ENCODE assay signal across 8 cellular contexts in genomic region chr4:90126805-90127204, GRCh38. TPM values are rescaled to one million over a fixed set of nuclear protein-coding genes. Genes with fewer than 3 reads are reported as not detected.
A peak's percentile ranks its signal among the peaks of the same experiment; 100 is the strongest.
DNase-seq lines count a peak whose midpoint lies in the region; ATAC-seq, FAIRE-seq and TF ChIP-seq lines count a peak whose summit lies in the region.

No MANE protein-coding gene starts in this region.

- CTCF ChIA-PET in activated CD4-positive, alpha-beta T cell treated with anti-CD3 and anti-CD28 coated beads for 36 hours (lab: Charles Lee), result no interaction called here

- no peak overlapping the region for H3K9ac ChIP-seq in keratinocyte (ENCODE audit: control insufficient read depth, extremely low read depth, insufficient read depth, low read length)

- no peaks in the 10 kb centered on the region for H3K79me2 ChIP-seq in keratinocyte (ENCODE audit: control insufficient read depth, insufficient read depth, low read length)

- H3K4me2 ChIP-seq in keratinocyte (ENCODE audit: control insufficient read depth, extremely low read depth, insufficient read depth, low read depth, low read length), result peak overlapping the region; percentile 90

- H3K9me3 Mint-ChIP-seq in activated CD4-positive, alpha-beta T cell treated with anti-CD3 and anti-CD28 coated beads for 36 hours (ENCODE audit: low read depth), result no peaks in the 10 kb centered on the region
- no peaks in the 10 kb centered on the region for H3K9me3 Mint-ChIP-seq in activated T-helper 2 cell treated with anti-CD3 and anti-CD28 coated beads, Interferon-gamma antibody, Interleukin-2, Interleukin-4, amounts not matched to agents 10 μg/mL and 5 μg/mL and 100 μg/mL, durations not matched to agents 14 hours and 24 hours and 36 hours

- H3K4me3 ChIP-seq in keratinocyte (ENCODE audit: control insufficient read depth in 2 of 3, extremely low read depth in 1 of 3, insufficient read depth in 2 of 3, low read depth in 1 of 3, low read length in 3 of 3), result peak overlapping the region; percentile 66 to 80 (median 75)
- peak overlapping the region; percentile 66 to 80 (median 71) for H3K4me3 ChIP-seq in stomach

- H3K9me1 ChIP-seq in keratinocyte (ENCODE audit: control insufficient read depth, extremely low read depth, insufficient read depth, low read length), result no peaks in the 10 kb centered on the region

- DNase-seq in activated CD4-positive, alpha-beta T cell treated with anti-CD3 and anti-CD28 coated beads for 36 hours, result no peak
- DNase-seq in activated CD4-positive, alpha-beta T cell treated with anti-CD3 and anti-CD28 coated beads, Interleukin-2, amount 50 U/mL, for 48 hours, result no peak
- DNase-seq in activated T-helper 2 cell treated with anti-CD3 and anti-CD28 coated beads, Interferon-gamma antibody, Interleukin-2, Interleukin-4, amounts not matched to agents 10 μg/mL and 5 μg/mL and 100 μg/mL, durations not matched to agents 14 hours and 24 hours and 36 hours (ENCODE audit: low spot score), result no peak
- DNase-seq in keratinocyte (ENCODE audit: low read depth, low spot score) (no peak), stomach (no peak), A172 (ENCODE audit: low spot score) (no peak), foreskin keratinocyte (no peak)

- TF ChIP-seq CTCF in keratinocyte (optimal IDR thresholded peaks at IDR 0.05 in 1 of 3, IDR thresholded peaks at IDR 0.05 in 1 of 3, conservative IDR thresholded peaks at IDR 0.05 in 1 of 3; ENCODE audit: extremely low read depth in 1 of 3, insufficient read depth in 2 of 3, low read length in 3 of 3) (no peak), stomach (IDR thresholded peaks at IDR 0.05) (no peak), foreskin keratinocyte (conservative IDR thresholded peaks at IDR 0.05) (no peak)

- H3K27me3 Mint-ChIP-seq in activated CD4-positive, alpha-beta T cell treated with anti-CD3 and anti-CD28 coated beads for 36 hours, result peaks cover 40% of the 10 kb centered on the region
- H3K27me3 Mint-ChIP-seq in activated T-helper 2 cell treated with anti-CD3 and anti-CD28 coated beads, Interferon-gamma antibody, Interleukin-2, Interleukin-4, amounts not matched to agents 10 μg/mL and 5 μg/mL and 100 μg/mL, durations not matched to agents 14 hours and 24 hours and 36 hours (ENCODE audit: low read depth), result peaks cover 41% of the 10 kb centered on the region

- no peak for TF ChIP-seq EP300 in stomach (IDR thresholded peaks at IDR 0.05)

- no peaks in the 10 kb centered on the region for H3K36me3 Mint-ChIP-seq in activated CD4-positive, alpha-beta T cell treated with anti-CD3 and anti-CD28 coated beads for 36 hours (ENCODE audit: low read depth)
- H3K36me3 Mint-ChIP-seq in activated T-helper 2 cell treated with anti-CD3 and anti-CD28 coated beads, Interferon-gamma antibody, Interleukin-2, Interleukin-4, amounts not matched to agents 10 μg/mL and 5 μg/mL and 100 μg/mL, durations not matched to agents 14 hours and 24 hours and 36 hours (ENCODE audit: low read depth), result no peaks in the 10 kb centered on the region

- peak overlapping the region; percentile 32 for H2AFZ ChIP-seq in keratinocyte (ENCODE audit: control insufficient read depth, low read length)

- H3K9me3 ChIP-seq in keratinocyte (ENCODE audit: control insufficient read depth, low read depth, low read length) (no peaks in the 10 kb centered on the region), stomach (no peaks in the 10 kb centered on the region)

- peaks cover 16% of the 10 kb centered on the region for H3K4me1 Mint-ChIP-seq in activated CD4-positive, alpha-beta T cell treated with anti-CD3 and anti-CD28 coated beads for 36 hours
- peaks cover 13% of the 10 kb centered on the region for H3K4me1 Mint-ChIP-seq in activated T-helper 2 cell treated with anti-CD3 and anti-CD28 coated beads, Interferon-gamma antibody, Interleukin-2, Interleukin-4, amounts not matched to agents 10 μg/mL and 5 μg/mL and 100 μg/mL, durations not matched to agents 14 hours and 24 hours and 36 hours (ENCODE audit: low read depth)

- H3K4me1 ChIP-seq in keratinocyte (ENCODE audit: control insufficient read depth, extremely low read depth, insufficient read depth, low read length) (peaks cover 14% of the 10 kb centered on the region), stomach (peaks cover 0 to 26% (median 13%) of the 10 kb centered on the region in 4 donors), foreskin keratinocyte (peaks cover 4% of the 10 kb centered on the region)

- H3K4me3 Mint-ChIP-seq in activated CD4-positive, alpha-beta T cell treated with anti-CD3 and anti-CD28 coated beads for 36 hours, result peak overlapping the region; percentile 76
- peak overlapping the region; percentile 40 for H3K4me3 Mint-ChIP-seq in activated T-helper 2 cell treated with anti-CD3 and anti-CD28 coated beads, Interferon-gamma antibody, Interleukin-2, Interleukin-4, amounts not matched to agents 10 μg/mL and 5 μg/mL and 100 μg/mL, durations not matched to agents 14 hours and 24 hours and 36 hours (ENCODE audit: low read depth)

- 9 to 19% (median 14%) methylated on average over 8 of the region's 8 CpGs for WGBS in stomach, 5 donors

- no peaks in the 10 kb centered on the region for H4K20me1 ChIP-seq in keratinocyte (ENCODE audit: control insufficient read depth, extremely low read depth, insufficient read depth, low read length)

- H3K27ac Mint-ChIP-seq in activated CD4-positive, alpha-beta T cell treated with anti-CD3 and anti-CD28 coated beads for 36 hours, result no peak overlapping the region
- H3K27ac Mint-ChIP-seq in activated T-helper 2 cell treated with anti-CD3 and anti-CD28 coated beads, Interferon-gamma antibody, Interleukin-2, Interleukin-4, amounts not matched to agents 10 μg/mL and 5 μg/mL and 100 μg/mL, durations not matched to agents 14 hours and 24 hours and 36 hours, result no peak overlapping the region

- TF ChIP-seq POLR2A in stomach (IDR thresholded peaks at IDR 0.05), result no peak

- no peak for ATAC-seq in activated CD4-positive, alpha-beta T cell treated with anti-CD3 and anti-CD28 coated beads for 36 hours
- no peak for ATAC-seq in HG03571 (IDR thresholded peaks at IDR 0.05; ENCODE audit: unreplicated experiment)
- ATAC-seq in foreskin keratinocyte, result no peak

- H3K27ac ChIP-seq in keratinocyte (ENCODE audit: control insufficient read depth, insufficient read depth, low read length) (no peak overlapping the region), stomach (peak overlapping the region in 4 of 5 donors; percentile 91 to 95 (median 92)), foreskin keratinocyte (no peak overlapping the region)

- FAIRE-seq in keratinocyte (lab: Jason Lieb, UNC), result no peak

- dilution Hi-C loops in keratinocyte (cut with MboI; ENCODE audit: extremely low pct_ligation_motif_present, low sequenced_read_pairs), result no loop called here

- intact Hi-C loops in activated CD4-positive, alpha-beta T cell treated with anti-CD3 and anti-CD28 coated beads for 36 hours (cut with DNase I, micrococcal nuclease), result loop anchor here in 1 of 2 experiments (5.0 kb wide), 1 partner anchor 165 kb away; no protein-coding TSS in a partner anchor
- intact Hi-C loops in activated T-helper 2 cell treated with anti-CD3 and anti-CD28 coated beads, Interferon-gamma antibody, Interleukin-2, Interleukin-4, amounts not matched to agents 10 μg/mL and 5 μg/mL and 100 μg/mL, durations not matched to agents 14 hours and 24 hours and 36 hours (cut with micrococcal nuclease), result loop anchor here (5.0 kb wide), 1 partner anchor 290 kb away; the partner anchor contains the start of gene SNCA
- intact Hi-C loops in stomach (cut with DNase I; ENCODE audit: low total_unique reads), result no loop called here

- POLR2A ChIA-PET in activated CD4-positive, alpha-beta T cell treated with anti-CD3 and anti-CD28 coated beads for 36 hours (lab: Charles Lee), result no interaction called here

- H3K27me3 ChIP-seq in keratinocyte (ENCODE audit: control insufficient read depth, extremely low read depth, insufficient read depth, low read length) (no peaks in the 10 kb centered on the region), stomach (peaks cover 0 to 15% (median 0%) of the 10 kb centered on the region in 3 donors), foreskin keratinocyte (no peaks in the 10 kb centered on the region)

- H3K36me3 ChIP-seq in keratinocyte (ENCODE audit: control insufficient read depth in 2 of 2, extremely low read depth in 1 of 2, insufficient read depth in 2 of 2, low read length in 2 of 2), result no peaks in the 10 kb centered on the region
- H3K36me3 ChIP-seq in stomach, result no peaks in the 10 kb centered on the region

RNA-seq across cellular contexts. Expression of gene CCSER1, which starts 0.4 kb away (rescaled TPM):
- under 1 TPM in 1 of 2 experiments, not detected in 1; 0.14 TPM for total RNA-seq in activated CD4-positive, alpha-beta T cell treated with anti-CD3 and anti-CD28 coated beads for 36 hours
- total RNA-seq in activated T-helper 2 cell treated with anti-CD3 and anti-CD28 coated beads, Interferon-gamma antibody, Interleukin-2, Interleukin-4, amounts not matched to agents 10 μg/mL and 5 μg/mL and 100 μg/mL, durations not matched to agents 14 hours and 24 hours and 36 hours, result not detected in 2 replicates
- polyA plus RNA-seq in keratinocyte, result 1.2 to 1.4 TPM (median 1.2 TPM) in 3 replicates
- polyA plus RNA-seq in keratinocyte (2011; ENCODE audit: low read depth), result 1.6 TPM
- 0.70 and 0.84 TPM in 2 replicates for polyA plus RNA-seq in keratinocyte (2011; cell fraction: cytosol; rRNA removed)
- 2.0 and 2.9 TPM in 2 replicates for polyA plus RNA-seq in keratinocyte (2011; cell fraction: nucleus; rRNA removed)
- 0.74 and 1.1 TPM in 2 replicates for polyA plus RNA-seq in keratinocyte (2012; ENCODE audit: low replicate concordance)
- polyA minus RNA-seq in keratinocyte, result 0.33 to 5.1 TPM (median 3.5 TPM) in 3 replicates
- 3.1 TPM for polyA minus RNA-seq in keratinocyte (2011; cell fraction: cytosol; rRNA and poly(A)+ RNA removed)
- polyA minus RNA-seq in keratinocyte (2011; cell fraction: nucleus; rRNA and poly(A)+ RNA removed), result 6.2 and 10.9 TPM in 2 replicates
- 100 to 1,000 TPM in 1 of 5 donors, 10 to 100 TPM in 3, 1 to 10 TPM in 1; 5.4 to 149 (median 28.1) TPM for total RNA-seq in stomach
- 1 to 10 TPM in 1 of 3 donors, under 1 TPM in 2; 0.33 to 2.6 (median 1.00) TPM for polyA plus RNA-seq in stomach
- not detected in 2 replicates for total RNA-seq in A172 (2014; rRNA removed; shearing (Covaris generic))
- 0.81 and 1.1 TPM in 2 replicates for total RNA-seq in foreskin keratinocyte
- polyA plus RNA-seq in foreskin keratinocyte, result 0.08 and 0.16 TPM in 2 replicates

Comparison
In these comparisons a context has a peak if more than half of its experiments do, and no peak if none do; other contexts are left out.
1. H3K27ac ChIP-seq: peak in stomach (4 of 5); none in keratinocyte (single experiment) and foreskin keratinocyte (single experiment).